In genomic region chr1:100433563-100433962, GRCh38 we compare ENCODE assay signal across 14 cellular contexts.
"Had no signal": no experiment of that assay in that cellular context is flagged by ENCODE, and none has a peak within 500 bp of the region (broad histone marks: within the 10 kb centered on the region; RNA-seq: fewer than 3 reads in every experiment).

No MANE protein-coding gene starts in this region.

- H3K4me3 ChIP-seq: ascending aorta, cardiac muscle cell, coronary artery, gastroesophageal sphincter, left ventricle myocardium inferior, testis had no signal

- H3K9me3 ChIP-seq: ascending aorta, gastroesophageal sphincter, left ventricle myocardium inferior, testis had no signal

- H3K4me3 Mint-ChIP-seq: stimulated activated naive CD8-positive, alpha-beta T cell treated with anti-CD3 and anti-CD28 coated beads, Interleukin-15, Interleukin-2, amounts not matched to agents 100 ng/mL and 50 ng/mL, for 24 hours had no signal

- H3K36me3 ChIP-seq: ascending aorta, cardiac muscle cell, gastroesophageal sphincter, left ventricle myocardium inferior had no signal

- H3K4me1 ChIP-seq: ascending aorta, left ventricle myocardium inferior, testis had no signal

- DNase-seq: activated CD4-positive, CD25-positive, alpha-beta regulatory T cell treated with anti-CD3 and anti-CD28 coated beads, Interleukin-2, amount 50 U/mL, for 72 hours; activated gamma-delta T cell; effector CD4-positive, alpha-beta T cell; kidney; left ventricle myocardium inferior; mesenchymal stem cell; stimulated activated CD4-positive, alpha-beta T cell treated with anti-CD3 and anti-CD28 coated beads, Interleukin-2, amount 100 ng/mL, for 48 hours; T-helper 9 cell; testis had no signal

- H3K27me3 ChIP-seq: ascending aorta, cardiac muscle cell, gastroesophageal sphincter, testis had no signal

- H3K27ac ChIP-seq: ascending aorta, cardiac muscle cell, coronary artery, gastroesophageal sphincter, left ventricle myocardium inferior, testis had no signal

- H3K27me3 Mint-ChIP-seq: stimulated activated naive CD8-positive, alpha-beta T cell treated with anti-CD3 and anti-CD28 coated beads, Interleukin-15, Interleukin-2, amounts not matched to agents 100 ng/mL and 50 ng/mL, for 24 hours had no signal
